ENCODE assay signal across 10 cellular contexts in genomic region chr13:46983881-46984280, GRCh38.
DNase-seq lines count a peak whose midpoint lies in the region; ATAC-seq and TF ChIP-seq lines count a peak whose summit lies in the region.
"Had no signal": no experiment of that assay in that cellular context is flagged by ENCODE, and none has a peak within 500 bp of the region (broad histone marks: within the 10 kb centered on the region; RNA-seq: fewer than 3 reads in every experiment).

No MANE protein-coding gene starts in this region.

- H3K9me3 ChIP-seq in Karpas-422 (ENCODE audit: low read length) (no peaks in the 10 kb centered on the region), lower lobe of right lung (no peaks in the 10 kb centered on the region)
- H3K9me3 ChIP-seq: thoracic aorta had no signal

- no peak overlapping the region for H3K4me3 Mint-ChIP-seq in activated T-helper 1 cell treated with anti-CD3 and anti-CD28 coated beads, Interleukin-12 subunit alpha, Interleukin-12 subunit beta, Interleukin-2, Interleukin-4 antibody, amounts not matched to agents 30 ng/mL and 10 ng/mL and 1 ng/mL, durations not matched to agents 14 hours and 24 hours and 36 hours

- H3K36me3 ChIP-seq in Karpas-422 (ENCODE audit: insufficient read depth, low read length) (no peaks in the 10 kb centered on the region), lower lobe of right lung (no peaks in the 10 kb centered on the region)
- H3K36me3 ChIP-seq: thoracic aorta had no signal

- H3K27ac Mint-ChIP-seq in activated T-helper 1 cell treated with anti-CD3 and anti-CD28 coated beads, Interleukin-12 subunit alpha, Interleukin-12 subunit beta, Interleukin-2, Interleukin-4 antibody, amounts not matched to agents 30 ng/mL and 10 ng/mL and 1 ng/mL, durations not matched to agents 14 hours and 24 hours and 36 hours: no peak overlapping the region

- peak; percentile 82 for ATAC-seq in GM18861 (IDR thresholded peaks at IDR 0.05; ENCODE audit: unreplicated experiment)
- ATAC-seq in HG02571 (IDR thresholded peaks at IDR 0.05; ENCODE audit: unreplicated experiment): peak; percentile 72
- peak; percentile 26 to 61 for ATAC-seq in lower lobe of right lung
- no peak for ATAC-seq in left colon
- ATAC-seq: HCT116 had no signal

- DNase-seq in Karpas-422 (peak; percentile 80), lower lobe of right lung (no peak), left colon (no peak), NCI-H1930 (lab: John Stamatoyannopoulos, UW) (no peak)
- no peak for DNase-seq in stimulated activated CD4-positive, alpha-beta T cell treated with anti-CD3 and anti-CD28 coated beads, Interleukin-4, amount 100 ng/mL, for 4 hours
- no peak for DNase-seq in activated T-helper 1 cell treated with anti-CD3 and anti-CD28 coated beads, Interleukin-12 subunit alpha, Interleukin-12 subunit beta, Interleukin-2, Interleukin-4 antibody, amounts not matched to agents 30 ng/mL and 10 ng/mL and 1 ng/mL, durations not matched to agents 14 hours and 24 hours and 36 hours (ENCODE audit: low spot score)

- H3K36me3 Mint-ChIP-seq in activated T-helper 1 cell treated with anti-CD3 and anti-CD28 coated beads, Interleukin-12 subunit alpha, Interleukin-12 subunit beta, Interleukin-2, Interleukin-4 antibody, amounts not matched to agents 30 ng/mL and 10 ng/mL and 1 ng/mL, durations not matched to agents 14 hours and 24 hours and 36 hours (ENCODE audit: low read depth): no peaks in the 10 kb centered on the region

- peak overlapping the region; percentile 78; the same call in 1 of the 2 replicates for H2AFZ ChIP-seq in Karpas-422 (ENCODE audit: low read length)

- H3K9ac ChIP-seq in Karpas-422 (ENCODE audit: low read length): peak overlapping the region; percentile 49

- H3K27me3 Mint-ChIP-seq in activated T-helper 1 cell treated with anti-CD3 and anti-CD28 coated beads, Interleukin-12 subunit alpha, Interleukin-12 subunit beta, Interleukin-2, Interleukin-4 antibody, amounts not matched to agents 30 ng/mL and 10 ng/mL and 1 ng/mL, durations not matched to agents 14 hours and 24 hours and 36 hours (ENCODE audit: insufficient read depth): peaks cover 2% of the 10 kb centered on the region

- H3K9me2 ChIP-seq in Karpas-422 (replicated peaks; ENCODE audit: insufficient read depth, low read length): no peaks in the 10 kb centered on the region

- H3K4me1 Mint-ChIP-seq in activated T-helper 1 cell treated with anti-CD3 and anti-CD28 coated beads, Interleukin-12 subunit alpha, Interleukin-12 subunit beta, Interleukin-2, Interleukin-4 antibody, amounts not matched to agents 30 ng/mL and 10 ng/mL and 1 ng/mL, durations not matched to agents 14 hours and 24 hours and 36 hours (ENCODE audit: low read depth): peaks cover 12% of the 10 kb centered on the region

- no peaks in the 10 kb centered on the region for H4K20me1 ChIP-seq in Karpas-422 (ENCODE audit: insufficient read depth, low read depth, low read length)

- no peaks in the 10 kb centered on the region for H3K9me3 Mint-ChIP-seq in activated T-helper 1 cell treated with anti-CD3 and anti-CD28 coated beads, Interleukin-12 subunit alpha, Interleukin-12 subunit beta, Interleukin-2, Interleukin-4 antibody, amounts not matched to agents 30 ng/mL and 10 ng/mL and 1 ng/mL, durations not matched to agents 14 hours and 24 hours and 36 hours

- H3K27me3 ChIP-seq in Karpas-422 (ENCODE audit: low read length): no peaks in the 10 kb centered on the region
- H3K27me3 ChIP-seq in lower lobe of right lung (ENCODE audit: low read depth): no peaks in the 10 kb centered on the region

- intact Hi-C loops in lower lobe of right lung (cut with DNase I): no loop called here
- intact Hi-C loops in left colon (cut with DNase I, micrococcal nuclease): no loop called here
- intact Hi-C loops in activated T-helper 1 cell treated with anti-CD3 and anti-CD28 coated beads, Interleukin-12 subunit alpha, Interleukin-12 subunit beta, Interleukin-2, Interleukin-4 antibody, amounts not matched to agents 30 ng/mL and 10 ng/mL and 1 ng/mL, durations not matched to agents 14 hours and 24 hours and 36 hours (cut with micrococcal nuclease): no loop called here

- H3K4me3 ChIP-seq in Karpas-422 (ENCODE audit: low read length) (peak overlapping the region; percentile 57; the same call in 1 of the 2 replicates), lower lobe of right lung (no peak overlapping the region)
- H3K4me3 ChIP-seq: thoracic aorta had no signal

- no peak for TF ChIP-seq CTCF in lower lobe of right lung (IDR thresholded peaks at IDR 0.05)

- peak overlapping the region; percentile 79 for H3K27ac ChIP-seq in Karpas-422 (ENCODE audit: low read length)
- H3K27ac ChIP-seq in lower lobe of right lung: no peak overlapping the region
- H3K27ac ChIP-seq: thoracic aorta had no signal

- no peaks in the 10 kb centered on the region for H3K79me2 ChIP-seq in Karpas-422 (ENCODE audit: low read length)

- peak overlapping the region; percentile 68 for H3K4me2 ChIP-seq in Karpas-422 (ENCODE audit: low read depth, low read length, poor library complexity, severe bottlenecking)

- H3K4me1 ChIP-seq in Karpas-422 (ENCODE audit: low read length) (peaks cover 27% of the 10 kb centered on the region), lower lobe of right lung (no peaks in the 10 kb centered on the region)
